In genomic region chr5:43486353-43486752, GRCh38 we compare ENCODE assay signal across 20 cellular contexts. TPM values are rescaled to one million over a fixed set of nuclear protein-coding genes. Genes with fewer than 3 reads are reported as not detected.
DNase-seq lines count a peak whose midpoint lies in the region; ATAC-seq and TF ChIP-seq lines count a peak whose summit lies in the region.
"Had no signal": no experiment of that assay in that cellular context is flagged by ENCODE, and none has a peak within 500 bp of the region (broad histone marks: within the 10 kb centered on the region; RNA-seq: fewer than 3 reads in every experiment).

No MANE protein-coding gene starts in this region.

- no peaks in the 10 kb centered on the region for H3K36me3 ChIP-seq in CD8-positive, alpha-beta T cell (ENCODE audit: insufficient read depth, low read length)
- peaks cover 26% of the 10 kb centered on the region for H3K36me3 ChIP-seq in SJCRH30
- H3K36me3 ChIP-seq: prostate gland, suprapubic skin, uterus had no signal

- intact Hi-C loops in CD8-positive, alpha-beta T cell (cut with DNase I, micrococcal nuclease), result loop anchor here (10.0 kb wide), 3 partner anchors 492 to 1612 kb away; partner anchors contain the start of genes MRPS30 (in 1 of the 2) and OXCT1 (in 1 of the 2)

- peak overlapping the region; percentile 99 for H3K27ac Mint-ChIP-seq in activated T-cell treated with anti-CD3 and anti-CD28 coated beads, Interleukin-2, amount 50 U/mL, for 72 hours
- peak overlapping the region; percentile 100 for H3K27ac Mint-ChIP-seq in CD8-positive, alpha-beta T cell
- peak overlapping the region; percentile 100 for H3K27ac Mint-ChIP-seq in activated naive CD8-positive, alpha-beta T cell treated with anti-CD3 and anti-CD28 coated beads for 36 hours
- H3K27ac Mint-ChIP-seq in osteocyte (ENCODE audit: unreplicated experiment), result peak overlapping the region; percentile 17
- H3K27ac Mint-ChIP-seq: H9 had no signal

- CTCF ChIA-PET in CD8-positive, alpha-beta T cell (lab: Charles Lee), result interaction anchor here (1.0 to 3.8 kb wide), 4 partner anchors 97 to 444 kb away, joined by 3 to 22 read pairs (median 5); partner anchors contain the start of genes NNT and ZNF131

- no peaks in the 10 kb centered on the region for H3K9me3 Mint-ChIP-seq in activated T-cell treated with anti-CD3 and anti-CD28 coated beads, Interleukin-2, amount 50 U/mL, for 72 hours
- no peaks in the 10 kb centered on the region for H3K9me3 Mint-ChIP-seq in CD8-positive, alpha-beta T cell
- H3K9me3 Mint-ChIP-seq in activated naive CD8-positive, alpha-beta T cell treated with anti-CD3 and anti-CD28 coated beads for 36 hours, result no peaks in the 10 kb centered on the region
- H3K9me3 Mint-ChIP-seq in osteocyte (ENCODE audit: unreplicated experiment), result no peaks in the 10 kb centered on the region
- H3K9me3 Mint-ChIP-seq: H9 had no signal

- POLR2A ChIA-PET in CD8-positive, alpha-beta T cell (lab: Charles Lee), result interaction anchor here (3.0 to 3.7 kb wide), 2 partner anchors 364 to 493 kb away, joined by 46 to 63 read pairs; partner anchors contain the start of gene ZNF131

- peak overlapping the region; percentile 99 for H3K27ac ChIP-seq in CD8-positive, alpha-beta T cell (ENCODE audit: low read depth, low read length)
- H3K27ac ChIP-seq in SJCRH30, result no peak overlapping the region
- H3K27ac ChIP-seq: prostate gland, suprapubic skin, uterus had no signal

- H3K4me1 ChIP-seq in CD8-positive, alpha-beta T cell (ENCODE audit: insufficient read depth, low read length), result peaks cover 30% of the 10 kb centered on the region
- H3K4me1 ChIP-seq in SJCRH30, result peaks cover 4% of the 10 kb centered on the region; the same call in 1 of the 2 replicates
- H3K4me1 ChIP-seq: prostate gland had no signal

- no peak for ATAC-seq in activated T-cell treated with anti-CD3 and anti-CD28 coated beads, Interleukin-2, amount 50 U/mL, for 72 hours (replicated peaks in 1 of 2)
- ATAC-seq in CD8-positive, alpha-beta T cell, result no peak
- ATAC-seq in GM18868 (IDR thresholded peaks at IDR 0.05; ENCODE audit: unreplicated experiment) (no peak), HG03095 (IDR thresholded peaks at IDR 0.05; ENCODE audit: unreplicated experiment) (no peak)
- ATAC-seq: activated CD4-positive, CD25-positive, alpha-beta regulatory T cell treated with anti-CD3 and anti-CD28 coated beads, Interleukin-2, amount 50 U/mL, for 24 hours; Panc1 had no signal

- H3K4me1 Mint-ChIP-seq in activated T-cell treated with anti-CD3 and anti-CD28 coated beads, Interleukin-2, amount 50 U/mL, for 72 hours (ENCODE audit: low read depth), result peaks cover 41% of the 10 kb centered on the region
- peaks cover 42% of the 10 kb centered on the region for H3K4me1 Mint-ChIP-seq in CD8-positive, alpha-beta T cell (ENCODE audit: low read depth)
- peaks cover 30% of the 10 kb centered on the region for H3K4me1 Mint-ChIP-seq in activated naive CD8-positive, alpha-beta T cell treated with anti-CD3 and anti-CD28 coated beads for 36 hours
- H3K4me1 Mint-ChIP-seq in osteocyte (ENCODE audit: unreplicated experiment), result peaks cover 19% of the 10 kb centered on the region

- H3K27me3 ChIP-seq in CD8-positive, alpha-beta T cell (ENCODE audit: insufficient read depth, low read length), result no peaks in the 10 kb centered on the region
- H3K27me3 ChIP-seq in SJCRH30, result no peaks in the 10 kb centered on the region
- H3K27me3 ChIP-seq: dorsolateral prefrontal cortex, suprapubic skin, uterus had no signal

- H3K27me3 Mint-ChIP-seq in activated T-cell treated with anti-CD3 and anti-CD28 coated beads, Interleukin-2, amount 50 U/mL, for 72 hours (ENCODE audit: low read depth), result no peaks in the 10 kb centered on the region
- H3K27me3 Mint-ChIP-seq in CD8-positive, alpha-beta T cell (ENCODE audit: low read depth), result no peaks in the 10 kb centered on the region
- peaks cover 4% of the 10 kb centered on the region for H3K27me3 Mint-ChIP-seq in activated naive CD8-positive, alpha-beta T cell treated with anti-CD3 and anti-CD28 coated beads for 36 hours
- no peaks in the 10 kb centered on the region for H3K27me3 Mint-ChIP-seq in osteocyte (ENCODE audit: unreplicated experiment)

- peaks cover 4 to 30% of the 10 kb centered on the region in 2 donors for H3K36me3 Mint-ChIP-seq in activated T-cell treated with anti-CD3 and anti-CD28 coated beads, Interleukin-2, amount 50 U/mL, for 72 hours (ENCODE audit: insufficient read depth in 2 of 2)
- peaks cover 20% of the 10 kb centered on the region for H3K36me3 Mint-ChIP-seq in CD8-positive, alpha-beta T cell
- peaks cover 23% of the 10 kb centered on the region for H3K36me3 Mint-ChIP-seq in activated naive CD8-positive, alpha-beta T cell treated with anti-CD3 and anti-CD28 coated beads for 36 hours
- H3K36me3 Mint-ChIP-seq in osteocyte (ENCODE audit: unreplicated experiment), result peaks cover 6% of the 10 kb centered on the region

- TF ChIP-seq CTCF in CD8-positive, alpha-beta T cell (IDR thresholded peaks at IDR 0.05), result no peak
- TF ChIP-seq CTCF in osteocyte (IDR thresholded peaks at IDR 0.05), result no peak

- no peak for DNase-seq in activated T-cell treated with anti-CD3 and anti-CD28 coated beads, Interleukin-2, amount 50 U/mL, for 72 hours
- DNase-seq in activated T-cell treated with anti-CD3 and anti-CD28 coated beads for 4 hours (no peak), osteocyte (ENCODE audit: extremely low spot score, unreplicated experiment) (no peak), SJCRH30 (no peak)
- DNase-seq in CD8-positive, alpha-beta T cell, result no peak
- no peak for DNase-seq in activated naive CD8-positive, alpha-beta T cell treated with anti-CD3 and anti-CD28 coated beads for 36 hours
- DNase-seq: caudate nucleus, dorsolateral prefrontal cortex, H9, head of caudate nucleus, NCI-H1694, NCI-H524 treated with DMSO at 0.1 percent for 48 hours, uterus had no signal

- no peak overlapping the region for H3K4me3 Mint-ChIP-seq in activated T-cell treated with anti-CD3 and anti-CD28 coated beads, Interleukin-2, amount 50 U/mL, for 72 hours
- H3K4me3 Mint-ChIP-seq in CD8-positive, alpha-beta T cell, result no peak overlapping the region
- no peak overlapping the region for H3K4me3 Mint-ChIP-seq in activated naive CD8-positive, alpha-beta T cell treated with anti-CD3 and anti-CD28 coated beads for 36 hours
- no peak overlapping the region for H3K4me3 Mint-ChIP-seq in osteocyte (ENCODE audit: unreplicated experiment)
- H3K4me3 Mint-ChIP-seq: H9 had no signal

- no peaks in the 10 kb centered on the region for H3K9me3 ChIP-seq in CD8-positive, alpha-beta T cell (ENCODE audit: low read length)
- no peaks in the 10 kb centered on the region for H3K9me3 ChIP-seq in SJCRH30 (replicated peaks)
- H3K9me3 ChIP-seq: prostate gland, suprapubic skin, uterus had no signal

- no peak overlapping the region for H3K4me3 ChIP-seq in CD8-positive, alpha-beta T cell (ENCODE audit: low read depth, low read length)
- no peak overlapping the region for H3K4me3 ChIP-seq in SJCRH30
- H3K4me3 ChIP-seq: dorsolateral prefrontal cortex, lung, prostate gland, suprapubic skin, uterus had no signal

RNA-seq across cellular contexts. Expression of gene TMEM267, which starts 2.7 kb away (rescaled TPM):
- 10 to 100 TPM; 30.7 to 35.5 TPM for total RNA-seq in activated T-cell treated with anti-CD3 and anti-CD28 coated beads, Interleukin-2, amount 50 U/mL, for 72 hours
- 1 to 10 TPM; 8.1 to 9.3 TPM for total RNA-seq in CD8-positive, alpha-beta T cell
- total RNA-seq in activated naive CD8-positive, alpha-beta T cell treated with anti-CD3 and anti-CD28 coated beads for 36 hours, result 10 to 100 TPM; 20.4 to 24.1 TPM
- total RNA-seq in osteocyte, result 17.9 and 22.5 TPM in 2 replicates
- total RNA-seq in SJCRH30 (2014; rRNA removed; shearing (Covaris generic)), result 16.2 and 17.3 TPM in 2 replicates

RNA-seq across cellular contexts. Expression of gene C5orf34, which starts 28.6 kb away (rescaled TPM):
- total RNA-seq in activated T-cell treated with anti-CD3 and anti-CD28 coated beads, Interleukin-2, amount 50 U/mL, for 72 hours, result 10 to 100 TPM; 21.0 to 21.7 TPM
- under 1 TPM; 0.61 to 0.95 TPM for total RNA-seq in CD8-positive, alpha-beta T cell
- total RNA-seq in activated naive CD8-positive, alpha-beta T cell treated with anti-CD3 and anti-CD28 coated beads for 36 hours, result 10 to 100 TPM in 1 of 2 experiments, 1 to 10 TPM in 1; 8.9 to 10.1 TPM
- 1.5 and 1.7 TPM in 2 replicates for total RNA-seq in osteocyte
- total RNA-seq in SJCRH30 (2014; rRNA removed; shearing (Covaris generic)), result 23.5 and 28.9 TPM in 2 replicates

Comparison
In these comparisons a context has a peak if more than half of its experiments do, and no peak if none do; other contexts are left out.
1. H3K27ac Mint-ChIP-seq: peak in every context shown above with its lines; median percentile 100 in CD8-positive, alpha-beta T cell; 100 in activated naive CD8-positive, alpha-beta T cell treated with anti-CD3 and anti-CD28 coated beads for 36 hours; 99 in activated T-cell treated with anti-CD3 and anti-CD28 coated beads, Interleukin-2, amount 50 U/mL, for 72 hours; 17 in osteocyte.